In genomic region chr10:29694121-29694520, GRCh38 we compare ENCODE assay signal across 25 cellular contexts.
"Had no signal": no experiment of that assay in that cellular context is flagged by ENCODE, and none has a peak within 500 bp of the region (broad histone marks: within the 10 kb centered on the region; RNA-seq: fewer than 3 reads in every experiment).

No MANE protein-coding gene starts in this region.

- H3K27ac Mint-ChIP-seq: activated CD4-positive, alpha-beta memory T cell treated with anti-CD3 and anti-CD28 coated beads for 36 hours; activated CD4-positive, alpha-beta T cell treated with anti-CD3 and anti-CD28 coated beads, Interleukin-2, amount 10 ng/mL, durations not matched to agents 24 days and 14 days; activated naive CD4-positive, alpha-beta T cell treated with anti-CD3 and anti-CD28 coated beads, Interleukin-2, amount 10 ng/mL, durations not matched to agents 7 days and 5 days; activated naive CD8-positive, alpha-beta T cell treated with anti-CD3 and anti-CD28 coated beads, Interleukin-2, amount 10 ng/mL, durations not matched to agents 7 days and 5 days; activated T-helper 1 cell treated with anti-CD3 and anti-CD28 coated beads, Interleukin-12 subunit alpha, Interleukin-12 subunit beta, Interleukin-2, Interleukin-4 antibody, amounts not matched to agents 30 ng/mL and 10 ng/mL and 1 ng/mL, durations not matched to agents 14 hours and 24 hours and 36 hours; dendritic cell treated with granulocyte-macrophage colony-stimulating factor and Interleukin-4, amounts not matched to agents 40 ng/mL and 50 ng/mL, for 4 days; naive B cell; neural progenitor cell had no signal

- H3K4me3 ChIP-seq: esophagus squamous epithelium, neural progenitor cell, right lobe of liver, skin epidermis had no signal

- H3K4me1 ChIP-seq: right lobe of liver had no signal

- ATAC-seq: left cardiac atrium; right lobe of liver; stimulated activated naive CD8-positive, alpha-beta T cell treated with anti-CD3 and anti-CD28 coated beads, Interleukin-15, Interleukin-2, amounts not matched to agents 100 U/mL and 50 U/mL, for 24 hours had no signal

- H3K36me3 Mint-ChIP-seq: activated CD4-positive, alpha-beta memory T cell treated with anti-CD3 and anti-CD28 coated beads for 36 hours; activated naive CD4-positive, alpha-beta T cell treated with anti-CD3 and anti-CD28 coated beads, Interleukin-2, amount 10 ng/mL, durations not matched to agents 7 days and 5 days; activated naive CD8-positive, alpha-beta T cell treated with anti-CD3 and anti-CD28 coated beads, Interleukin-2, amount 10 ng/mL, durations not matched to agents 7 days and 5 days; naive B cell had no signal

- H3K27me3 ChIP-seq: esophagus squamous epithelium, neural progenitor cell, right lobe of liver had no signal

- H3K4me1 Mint-ChIP-seq: naive B cell had no signal

- H3K27me3 Mint-ChIP-seq: activated CD4-positive, alpha-beta memory T cell treated with anti-CD3 and anti-CD28 coated beads for 36 hours; activated naive CD4-positive, alpha-beta T cell treated with anti-CD3 and anti-CD28 coated beads, Interleukin-2, amount 10 ng/mL, durations not matched to agents 7 days and 5 days; activated naive CD8-positive, alpha-beta T cell treated with anti-CD3 and anti-CD28 coated beads, Interleukin-2, amount 10 ng/mL, durations not matched to agents 7 days and 5 days; dendritic cell treated with granulocyte-macrophage colony-stimulating factor and Interleukin-4, amounts not matched to agents 40 ng/mL and 50 ng/mL, for 4 days; naive B cell had no signal

- DNase-seq: activated CD4-positive, alpha-beta memory T cell treated with anti-CD3 and anti-CD28 coated beads for 36 hours; activated CD4-positive, alpha-beta T cell treated with anti-CD3 and anti-CD28 coated beads, Interleukin-2, amount 10 ng/mL, durations not matched to agents 24 days and 14 days; activated CD8-positive, alpha-beta memory T cell treated with anti-CD3 and anti-CD28 coated beads, Interleukin-2, amount 50 U/mL, for 4 hours; activated gamma-delta T cell; activated naive CD4-positive, alpha-beta T cell treated with anti-CD3 and anti-CD28 coated beads, Interleukin-2, amount 10 ng/mL, durations not matched to agents 7 days and 5 days; activated naive CD8-positive, alpha-beta T cell treated with anti-CD3 and anti-CD28 coated beads, Interleukin-2, amount 10 ng/mL, durations not matched to agents 7 days and 5 days; activated T-cell treated with anti-CD3 and anti-CD28 coated beads, Interleukin-2, amount 50 U/mL, for 1 hour; central memory CD4-positive, alpha-beta T cell; endodermal cell; esophagus squamous epithelium; foreskin melanocyte; hippocampal formation; left cardiac atrium; mammary epithelial cell; naive B cell; posterior cingulate gyrus; right lobe of liver; stimulated activated CD4-positive, alpha-beta T cell treated with anti-CD3 and anti-CD28 coated beads, Interleukin-12 subunit alpha, Interleukin-12 subunit beta, amount 100 ng/mL, for 4 hours; stimulated activated CD4-positive, alpha-beta T cell treated with anti-CD3 and anti-CD28 coated beads, Interleukin-4, amount 100 ng/mL, for 1 hour; stimulated activated naive CD8-positive, alpha-beta T cell treated with anti-CD3 and anti-CD28 coated beads, Interleukin-15, Interleukin-2, amounts not matched to agents 100 U/mL and 50 U/mL, for 24 hours; T-helper 1 cell had no signal

- H3K9me3 Mint-ChIP-seq: activated CD4-positive, alpha-beta memory T cell treated with anti-CD3 and anti-CD28 coated beads for 36 hours; activated CD4-positive, alpha-beta T cell treated with anti-CD3 and anti-CD28 coated beads, Interleukin-2, amount 10 ng/mL, durations not matched to agents 24 days and 14 days; activated naive CD4-positive, alpha-beta T cell treated with anti-CD3 and anti-CD28 coated beads, Interleukin-2, amount 10 ng/mL, durations not matched to agents 7 days and 5 days; activated naive CD8-positive, alpha-beta T cell treated with anti-CD3 and anti-CD28 coated beads, Interleukin-2, amount 10 ng/mL, durations not matched to agents 7 days and 5 days; activated T-helper 1 cell treated with anti-CD3 and anti-CD28 coated beads, Interleukin-12 subunit alpha, Interleukin-12 subunit beta, Interleukin-2, Interleukin-4 antibody, amounts not matched to agents 30 ng/mL and 10 ng/mL and 1 ng/mL, durations not matched to agents 14 hours and 24 hours and 36 hours; dendritic cell treated with granulocyte-macrophage colony-stimulating factor and Interleukin-4, amounts not matched to agents 40 ng/mL and 50 ng/mL, for 4 days; naive B cell had no signal

- H3K4me3 Mint-ChIP-seq: activated CD4-positive, alpha-beta memory T cell treated with anti-CD3 and anti-CD28 coated beads for 36 hours; activated CD4-positive, alpha-beta T cell treated with anti-CD3 and anti-CD28 coated beads, Interleukin-2, amount 10 ng/mL, durations not matched to agents 24 days and 14 days; activated naive CD4-positive, alpha-beta T cell treated with anti-CD3 and anti-CD28 coated beads, Interleukin-2, amount 10 ng/mL, durations not matched to agents 7 days and 5 days; activated naive CD8-positive, alpha-beta T cell treated with anti-CD3 and anti-CD28 coated beads, Interleukin-2, amount 10 ng/mL, durations not matched to agents 7 days and 5 days; activated T-helper 1 cell treated with anti-CD3 and anti-CD28 coated beads, Interleukin-12 subunit alpha, Interleukin-12 subunit beta, Interleukin-2, Interleukin-4 antibody, amounts not matched to agents 30 ng/mL and 10 ng/mL and 1 ng/mL, durations not matched to agents 14 hours and 24 hours and 36 hours; dendritic cell treated with granulocyte-macrophage colony-stimulating factor and Interleukin-4, amounts not matched to agents 40 ng/mL and 50 ng/mL, for 4 days; endodermal cell; naive B cell; neural progenitor cell had no signal

- H3K9ac ChIP-seq: neural progenitor cell had no signal

- H3K36me3 ChIP-seq: esophagus squamous epithelium, neural progenitor cell, right lobe of liver had no signal

- H3K9me3 ChIP-seq: esophagus squamous epithelium, right lobe of liver had no signal

- H3K27ac ChIP-seq: neural progenitor cell, right lobe of liver, skin epidermis had no signal
